1 cellular context compared by ENCODE assay signal in genomic region chr1:52916241-52916975, GRCh38.
TF ChIP-seq lines count a peak whose summit lies in the region.

No MANE protein-coding gene starts in this region.

TF ChIP-seq in H1, 55 proteins besides CTCF, POLR2A, EP300 and RAD21:
- no peak for TF ChIP-seq SUZ12 (IDR thresholded peaks at IDR 0.05; ENCODE audit: low read length)
- no peak for TF ChIP-seq JUN (IDR thresholded peaks at IDR 0.05; ENCODE audit: low read depth, low read length)
- no peak for TF ChIP-seq RNF2 (IDR thresholded peaks at IDR 0.05; ENCODE audit: borderline replicate concordance, low read depth, low read length, missing control alignments, poor library complexity, severe bottlenecking)
- no peak for TF ChIP-seq SAP30 (IDR thresholded peaks at IDR 0.05; ENCODE audit: insufficient read depth, insufficient replicate concordance, low read length)
- no peak for TF ChIP-seq TAF1 (IDR thresholded peaks at IDR 0.05; ENCODE audit: low read depth, low read length)
- no peak for TF ChIP-seq BCL11A (IDR thresholded peaks at IDR 0.05; ENCODE audit: low read depth in 2 of 2, low read length in 2 of 2)
- TF ChIP-seq POLR2AphosphoS5 (IDR thresholded peaks at IDR 0.05; ENCODE audit: low read depth, low read length), result no peak
- TF ChIP-seq TBP (IDR thresholded peaks at IDR 0.05; ENCODE audit: low read depth, low read length), result no peak
- TF ChIP-seq NANOG (IDR thresholded peaks at IDR 0.05; ENCODE audit: insufficient read depth, low read depth, low read length, poor library complexity, severe bottlenecking), result no peak
- no peak for TF ChIP-seq RBBP5 (IDR thresholded peaks at IDR 0.05; ENCODE audit: borderline replicate concordance, low read depth, low read length)
- no peak for TF ChIP-seq TEAD4 (IDR thresholded peaks at IDR 0.05; ENCODE audit: low read depth, low read length)
- TF ChIP-seq SP1 (IDR thresholded peaks at IDR 0.05; ENCODE audit: low read depth, low read length), result no peak
- no peak for TF ChIP-seq MAFK (IDR thresholded peaks at IDR 0.05; ENCODE audit: low read depth, low read length)
- TF ChIP-seq SIN3A (conservative IDR thresholded peaks at IDR 0.05 in 1 of 2, IDR thresholded peaks at IDR 0.05 in 1 of 2; ENCODE audit: low read depth in 1 of 2, low read length in 2 of 2), result no peak
- TF ChIP-seq CBX8 (IDR thresholded peaks at IDR 0.05; ENCODE audit: borderline replicate concordance, low read depth, low read length), result no peak
- TF ChIP-seq BACH1 (IDR thresholded peaks at IDR 0.05; ENCODE audit: low read length), result no peak
- TF ChIP-seq KDM1A (IDR thresholded peaks at IDR 0.05; ENCODE audit: borderline replicate concordance, low read length), result no peak
- no peak for TF ChIP-seq POU5F1 (IDR thresholded peaks at IDR 0.05; ENCODE audit: low read depth, low read length)
- no peak for TF ChIP-seq CTBP2 (IDR thresholded peaks at IDR 0.05; ENCODE audit: borderline replicate concordance, insufficient read depth, insufficient read length, low read length)
